1 cellular context compared by ENCODE assay signal in the genomic region with DNA sequence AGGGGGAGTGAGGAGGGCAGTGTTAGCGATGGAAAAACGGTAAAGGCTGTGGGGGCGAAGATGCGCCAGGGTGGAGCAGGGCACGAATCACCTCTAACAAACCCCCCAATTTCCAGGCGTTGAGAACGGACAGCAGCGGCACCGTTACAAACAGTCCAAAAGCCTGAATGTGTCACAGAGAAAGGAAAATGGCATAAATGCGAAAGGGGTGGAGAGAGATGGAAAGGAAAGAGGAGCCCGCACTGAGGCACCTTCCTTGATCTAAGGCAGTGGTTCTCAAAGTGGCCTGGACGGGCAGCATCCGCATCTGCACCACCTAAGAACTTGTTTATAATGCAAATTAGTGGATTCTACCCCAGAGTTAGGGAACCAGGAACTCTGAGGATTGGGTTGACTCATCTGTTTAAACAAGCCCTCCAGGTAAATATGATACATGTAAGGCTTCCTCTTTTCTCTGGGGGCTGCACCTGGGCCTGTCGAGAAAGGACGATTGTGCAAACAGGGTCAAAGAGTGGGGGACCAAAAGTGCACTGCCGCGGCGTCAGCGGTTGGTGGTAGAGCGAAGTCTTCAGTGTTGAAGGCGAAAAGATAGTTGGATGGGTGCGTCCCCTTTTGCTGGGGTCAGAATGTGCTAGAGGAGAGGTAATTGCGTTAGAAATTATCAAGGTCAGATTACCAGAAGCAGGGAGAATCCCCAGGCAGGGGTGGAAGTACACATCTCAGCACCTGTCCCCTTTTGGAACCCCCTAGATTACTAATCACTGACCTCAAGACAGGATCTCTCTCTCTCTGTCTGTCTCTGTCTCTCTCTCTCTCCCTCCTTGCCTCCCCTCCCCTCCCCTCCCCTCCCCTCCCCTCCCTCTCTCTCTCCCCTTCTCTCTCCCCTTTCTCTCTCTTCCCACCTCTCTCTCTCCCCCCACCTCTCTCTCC.
TF ChIP-seq lines count a peak whose summit lies in the region.

No MANE protein-coding gene starts in this region.

TF ChIP-seq in HepG2, 621 proteins besides CTCF, POLR2A, EP300 and RAD21 (continues in another document):
- TF ChIP-seq RBM39 (IDR thresholded peaks at IDR 0.05; ENCODE audit: low read depth, low read length, poor library complexity, severe bottlenecking): no peak
- TF ChIP-seq FOSL2 (CRISPR knock-in tag; IDR thresholded peaks at IDR 0.05): peak; percentile 74
- TF ChIP-seq DNMT3B (CRISPR knock-in tag; conservative IDR thresholded peaks at IDR 0.05): no peak
- no peak for TF ChIP-seq SUZ12 (IDR thresholded peaks at IDR 0.05; ENCODE audit: low read depth, low read length)
- no peak for TF ChIP-seq ZFP82 (CRISPR knock-in tag; IDR thresholded peaks at IDR 0.05; ENCODE audit: borderline replicate concordance)
- TF ChIP-seq, protein P1, sequence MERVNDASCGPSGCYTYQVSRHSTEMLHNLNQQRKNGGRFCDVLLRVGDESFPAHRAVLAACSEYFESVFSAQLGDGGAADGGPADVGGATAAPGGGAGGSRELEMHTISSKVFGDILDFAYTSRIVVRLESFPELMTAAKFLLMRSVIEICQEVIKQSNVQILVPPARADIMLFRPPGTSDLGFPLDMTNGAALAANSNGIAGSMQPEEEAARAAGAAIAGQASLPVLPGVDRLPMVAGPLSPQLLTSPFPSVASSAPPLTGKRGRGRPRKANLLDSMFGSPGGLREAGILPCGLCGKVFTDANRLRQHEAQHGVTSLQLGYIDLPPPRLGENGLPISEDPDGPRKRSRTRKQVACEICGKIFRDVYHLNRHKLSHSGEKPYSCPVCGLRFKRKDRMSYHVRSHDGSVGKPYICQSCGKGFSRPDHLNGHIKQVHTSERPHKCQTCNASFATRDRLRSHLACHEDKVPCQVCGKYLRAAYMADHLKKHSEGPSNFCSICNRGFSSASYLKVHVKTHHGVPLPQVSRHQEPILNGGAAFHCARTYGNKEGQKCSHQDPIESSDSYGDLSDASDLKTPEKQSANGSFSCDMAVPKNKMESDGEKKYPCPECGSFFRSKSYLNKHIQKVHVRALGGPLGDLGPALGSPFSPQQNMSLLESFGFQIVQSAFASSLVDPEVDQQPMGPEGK (CRISPR knock-in tag; IDR thresholded peaks at IDR 0.05): 0 out of 2 replicates have a peak, but pooled peaks have one; percentile 26
- TF ChIP-seq ELF3 (CRISPR knock-in tag; IDR thresholded peaks at IDR 0.05): 0 out of 2 replicates have a peak, but pooled peaks have one; percentile 24
- TF ChIP-seq ZBTB7B (CRISPR knock-in tag; IDR thresholded peaks at IDR 0.05): peak; percentile 68; the same call in 1 of the 2 replicates
- peak; percentile 41; the same call in 1 of the 2 replicates for TF ChIP-seq FOXA3 (CRISPR knock-in tag; IDR thresholded peaks at IDR 0.05)
- TF ChIP-seq, protein P2, sequence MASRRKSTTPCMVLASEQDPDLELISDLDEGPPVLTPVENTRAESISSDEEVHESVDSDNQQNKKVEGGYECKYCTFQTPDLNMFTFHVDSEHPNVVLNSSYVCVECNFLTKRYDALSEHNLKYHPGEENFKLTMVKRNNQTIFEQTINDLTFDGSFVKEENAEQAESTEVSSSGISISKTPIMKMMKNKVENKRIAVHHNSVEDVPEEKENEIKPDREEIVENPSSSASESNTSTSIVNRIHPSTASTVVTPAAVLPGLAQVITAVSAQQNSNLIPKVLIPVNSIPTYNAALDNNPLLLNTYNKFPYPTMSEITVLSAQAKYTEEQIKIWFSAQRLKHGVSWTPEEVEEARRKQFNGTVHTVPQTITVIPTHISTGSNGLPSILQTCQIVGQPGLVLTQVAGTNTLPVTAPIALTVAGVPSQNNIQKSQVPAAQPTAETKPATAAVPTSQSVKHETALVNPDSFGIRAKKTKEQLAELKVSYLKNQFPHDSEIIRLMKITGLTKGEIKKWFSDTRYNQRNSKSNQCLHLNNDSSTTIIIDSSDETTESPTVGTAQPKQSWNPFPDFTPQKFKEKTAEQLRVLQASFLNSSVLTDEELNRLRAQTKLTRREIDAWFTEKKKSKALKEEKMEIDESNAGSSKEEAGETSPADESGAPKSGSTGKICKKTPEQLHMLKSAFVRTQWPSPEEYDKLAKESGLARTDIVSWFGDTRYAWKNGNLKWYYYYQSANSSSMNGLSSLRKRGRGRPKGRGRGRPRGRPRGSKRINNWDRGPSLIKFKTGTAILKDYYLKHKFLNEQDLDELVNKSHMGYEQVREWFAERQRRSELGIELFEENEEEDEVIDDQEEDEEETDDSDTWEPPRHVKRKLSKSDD (CRISPR knock-in tag; IDR thresholded peaks at IDR 0.05; ENCODE audit: low read depth): no peak
- no peak for TF ChIP-seq TRIM24 (CRISPR knock-in tag; IDR thresholded peaks at IDR 0.05)
- TF ChIP-seq KDM5B (CRISPR knock-in tag; IDR thresholded peaks at IDR 0.05; ENCODE audit: borderline replicate concordance): no peak
- TF ChIP-seq LCORL (IDR thresholded peaks at IDR 0.05): no peak
- TF ChIP-seq LCORL (CRISPR knock-in tag; IDR thresholded peaks at IDR 0.05): 0 out of 2 replicates have a peak, but pooled peaks have one; percentile 38
- TF ChIP-seq, protein P3, sequence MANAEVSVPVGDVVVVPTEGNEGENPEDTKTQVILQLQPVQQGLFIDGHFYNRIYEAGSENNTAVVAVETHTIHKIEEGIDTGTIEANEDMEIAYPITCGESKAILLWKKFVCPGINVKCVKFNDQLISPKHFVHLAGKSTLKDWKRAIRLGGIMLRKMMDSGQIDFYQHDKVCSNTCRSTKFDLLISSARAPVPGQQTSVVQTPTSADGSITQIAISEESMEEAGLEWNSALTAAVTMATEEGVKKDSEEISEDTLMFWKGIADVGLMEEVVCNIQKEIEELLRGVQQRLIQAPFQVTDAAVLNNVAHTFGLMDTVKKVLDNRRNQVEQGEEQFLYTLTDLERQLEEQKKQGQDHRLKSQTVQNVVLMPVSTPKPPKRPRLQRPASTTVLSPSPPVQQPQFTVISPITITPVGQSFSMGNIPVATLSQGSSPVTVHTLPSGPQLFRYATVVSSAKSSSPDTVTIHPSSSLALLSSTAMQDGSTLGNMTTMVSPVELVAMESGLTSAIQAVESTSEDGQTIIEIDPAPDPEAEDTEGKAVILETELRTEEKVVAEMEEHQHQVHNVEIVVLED (CRISPR knock-in tag; IDR thresholded peaks at IDR 0.05; ENCODE audit: borderline replicate concordance): no peak
- TF ChIP-seq, protein P4, sequence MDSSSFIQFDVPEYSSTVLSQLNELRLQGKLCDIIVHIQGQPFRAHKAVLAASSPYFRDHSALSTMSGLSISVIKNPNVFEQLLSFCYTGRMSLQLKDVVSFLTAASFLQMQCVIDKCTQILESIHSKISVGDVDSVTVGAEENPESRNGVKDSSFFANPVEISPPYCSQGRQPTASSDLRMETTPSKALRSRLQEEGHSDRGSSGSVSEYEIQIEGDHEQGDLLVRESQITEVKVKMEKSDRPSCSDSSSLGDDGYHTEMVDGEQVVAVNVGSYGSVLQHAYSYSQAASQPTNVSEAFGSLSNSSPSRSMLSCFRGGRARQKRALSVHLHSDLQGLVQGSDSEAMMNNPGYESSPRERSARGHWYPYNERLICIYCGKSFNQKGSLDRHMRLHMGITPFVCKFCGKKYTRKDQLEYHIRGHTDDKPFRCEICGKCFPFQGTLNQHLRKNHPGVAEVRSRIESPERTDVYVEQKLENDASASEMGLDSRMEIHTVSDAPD (CRISPR knock-in tag; IDR thresholded peaks at IDR 0.05): no peak
- TF ChIP-seq TBX2 (CRISPR knock-in tag; IDR thresholded peaks at IDR 0.05; ENCODE audit: borderline replicate concordance): no peak
- TF ChIP-seq SP2 (CRISPR knock-in tag; IDR thresholded peaks at IDR 0.05): no peak
- no peak for TF ChIP-seq ZBTB38 (CRISPR knock-in tag; IDR thresholded peaks at IDR 0.05)
- no peak for TF ChIP-seq ZNF235 (CRISPR knock-in tag; IDR thresholded peaks at IDR 0.05; ENCODE audit: borderline replicate concordance)
- TF ChIP-seq ZNF329 (CRISPR knock-in tag; IDR thresholded peaks at IDR 0.05; ENCODE audit: low read depth): no peak
- no peak for TF ChIP-seq SNRNP70 (IDR thresholded peaks at IDR 0.05; ENCODE audit: low read depth, low read length)
- TF ChIP-seq SRSF1 (optimal IDR thresholded peaks at IDR 0.05; ENCODE audit: low read depth, low read length): no peak
- no peak for TF ChIP-seq ZNF878 (CRISPR knock-in tag; IDR thresholded peaks at IDR 0.05)
- TF ChIP-seq, protein P5, sequence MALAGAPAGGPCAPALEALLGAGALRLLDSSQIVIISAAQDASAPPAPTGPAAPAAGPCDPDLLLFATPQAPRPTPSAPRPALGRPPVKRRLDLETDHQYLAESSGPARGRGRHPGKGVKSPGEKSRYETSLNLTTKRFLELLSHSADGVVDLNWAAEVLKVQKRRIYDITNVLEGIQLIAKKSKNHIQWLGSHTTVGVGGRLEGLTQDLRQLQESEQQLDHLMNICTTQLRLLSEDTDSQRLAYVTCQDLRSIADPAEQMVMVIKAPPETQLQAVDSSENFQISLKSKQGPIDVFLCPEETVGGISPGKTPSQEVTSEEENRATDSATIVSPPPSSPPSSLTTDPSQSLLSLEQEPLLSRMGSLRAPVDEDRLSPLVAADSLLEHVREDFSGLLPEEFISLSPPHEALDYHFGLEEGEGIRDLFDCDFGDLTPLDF (CRISPR knock-in tag; IDR thresholded peaks at IDR 0.05): no peak
- no peak for TF ChIP-seq BORCS8-MEF2B (CRISPR knock-in tag; IDR thresholded peaks at IDR 0.05)
- TF ChIP-seq, protein P6, sequence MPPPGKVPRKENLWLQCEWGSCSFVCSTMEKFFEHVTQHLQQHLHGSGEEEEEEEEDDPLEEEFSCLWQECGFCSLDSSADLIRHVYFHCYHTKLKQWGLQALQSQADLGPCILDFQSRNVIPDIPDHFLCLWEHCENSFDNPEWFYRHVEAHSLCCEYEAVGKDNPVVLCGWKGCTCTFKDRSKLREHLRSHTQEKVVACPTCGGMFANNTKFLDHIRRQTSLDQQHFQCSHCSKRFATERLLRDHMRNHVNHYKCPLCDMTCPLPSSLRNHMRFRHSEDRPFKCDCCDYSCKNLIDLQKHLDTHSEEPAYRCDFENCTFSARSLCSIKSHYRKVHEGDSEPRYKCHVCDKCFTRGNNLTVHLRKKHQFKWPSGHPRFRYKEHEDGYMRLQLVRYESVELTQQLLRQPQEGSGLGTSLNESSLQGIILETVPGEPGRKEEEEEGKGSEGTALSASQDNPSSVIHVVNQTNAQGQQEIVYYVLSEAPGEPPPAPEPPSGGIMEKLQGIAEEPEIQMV (CRISPR knock-in tag; IDR thresholded peaks at IDR 0.05; ENCODE audit: low read depth): no peak
- TF ChIP-seq, protein P7, sequence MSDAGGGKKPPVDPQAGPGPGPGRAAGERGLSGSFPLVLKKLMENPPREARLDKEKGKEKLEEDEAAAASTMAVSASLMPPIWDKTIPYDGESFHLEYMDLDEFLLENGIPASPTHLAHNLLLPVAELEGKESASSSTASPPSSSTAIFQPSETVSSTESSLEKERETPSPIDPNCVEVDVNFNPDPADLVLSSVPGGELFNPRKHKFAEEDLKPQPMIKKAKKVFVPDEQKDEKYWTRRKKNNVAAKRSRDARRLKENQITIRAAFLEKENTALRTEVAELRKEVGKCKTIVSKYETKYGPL (CRISPR knock-in tag; IDR thresholded peaks at IDR 0.05): no peak
- peak; percentile 54; the same call in 1 of the 2 replicates for TF ChIP-seq CEBPG (CRISPR knock-in tag; IDR thresholded peaks at IDR 0.05)
- no peak for TF ChIP-seq ZNF343 (CRISPR knock-in tag; IDR thresholded peaks at IDR 0.05)
- TF ChIP-seq, protein P8, sequence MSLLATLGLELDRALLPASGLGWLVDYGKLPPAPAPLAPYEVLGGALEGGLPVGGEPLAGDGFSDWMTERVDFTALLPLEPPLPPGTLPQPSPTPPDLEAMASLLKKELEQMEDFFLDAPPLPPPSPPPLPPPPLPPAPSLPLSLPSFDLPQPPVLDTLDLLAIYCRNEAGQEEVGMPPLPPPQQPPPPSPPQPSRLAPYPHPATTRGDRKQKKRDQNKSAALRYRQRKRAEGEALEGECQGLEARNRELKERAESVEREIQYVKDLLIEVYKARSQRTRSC (CRISPR knock-in tag; IDR thresholded peaks at IDR 0.05; ENCODE audit: low read depth): no peak
- TF ChIP-seq, protein P9, sequence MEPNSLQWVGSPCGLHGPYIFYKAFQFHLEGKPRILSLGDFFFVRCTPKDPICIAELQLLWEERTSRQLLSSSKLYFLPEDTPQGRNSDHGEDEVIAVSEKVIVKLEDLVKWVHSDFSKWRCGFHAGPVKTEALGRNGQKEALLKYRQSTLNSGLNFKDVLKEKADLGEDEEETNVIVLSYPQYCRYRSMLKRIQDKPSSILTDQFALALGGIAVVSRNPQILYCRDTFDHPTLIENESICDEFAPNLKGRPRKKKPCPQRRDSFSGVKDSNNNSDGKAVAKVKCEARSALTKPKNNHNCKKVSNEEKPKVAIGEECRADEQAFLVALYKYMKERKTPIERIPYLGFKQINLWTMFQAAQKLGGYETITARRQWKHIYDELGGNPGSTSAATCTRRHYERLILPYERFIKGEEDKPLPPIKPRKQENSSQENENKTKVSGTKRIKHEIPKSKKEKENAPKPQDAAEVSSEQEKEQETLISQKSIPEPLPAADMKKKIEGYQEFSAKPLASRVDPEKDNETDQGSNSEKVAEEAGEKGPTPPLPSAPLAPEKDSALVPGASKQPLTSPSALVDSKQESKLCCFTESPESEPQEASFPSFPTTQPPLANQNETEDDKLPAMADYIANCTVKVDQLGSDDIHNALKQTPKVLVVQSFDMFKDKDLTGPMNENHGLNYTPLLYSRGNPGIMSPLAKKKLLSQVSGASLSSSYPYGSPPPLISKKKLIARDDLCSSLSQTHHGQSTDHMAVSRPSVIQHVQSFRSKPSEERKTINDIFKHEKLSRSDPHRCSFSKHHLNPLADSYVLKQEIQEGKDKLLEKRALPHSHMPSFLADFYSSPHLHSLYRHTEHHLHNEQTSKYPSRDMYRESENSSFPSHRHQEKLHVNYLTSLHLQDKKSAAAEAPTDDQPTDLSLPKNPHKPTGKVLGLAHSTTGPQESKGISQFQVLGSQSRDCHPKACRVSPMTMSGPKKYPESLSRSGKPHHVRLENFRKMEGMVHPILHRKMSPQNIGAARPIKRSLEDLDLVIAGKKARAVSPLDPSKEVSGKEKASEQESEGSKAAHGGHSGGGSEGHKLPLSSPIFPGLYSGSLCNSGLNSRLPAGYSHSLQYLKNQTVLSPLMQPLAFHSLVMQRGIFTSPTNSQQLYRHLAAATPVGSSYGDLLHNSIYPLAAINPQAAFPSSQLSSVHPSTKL (CRISPR knock-in tag; IDR thresholded peaks at IDR 0.05): 0 out of 2 replicates have a peak, but pooled peaks have one; percentile 24
- peak; percentile 83 for TF ChIP-seq HNRNPK (IDR thresholded peaks at IDR 0.05; ENCODE audit: low read depth, low read length, poor library complexity, severe bottlenecking)
- TF ChIP-seq, protein P10, sequence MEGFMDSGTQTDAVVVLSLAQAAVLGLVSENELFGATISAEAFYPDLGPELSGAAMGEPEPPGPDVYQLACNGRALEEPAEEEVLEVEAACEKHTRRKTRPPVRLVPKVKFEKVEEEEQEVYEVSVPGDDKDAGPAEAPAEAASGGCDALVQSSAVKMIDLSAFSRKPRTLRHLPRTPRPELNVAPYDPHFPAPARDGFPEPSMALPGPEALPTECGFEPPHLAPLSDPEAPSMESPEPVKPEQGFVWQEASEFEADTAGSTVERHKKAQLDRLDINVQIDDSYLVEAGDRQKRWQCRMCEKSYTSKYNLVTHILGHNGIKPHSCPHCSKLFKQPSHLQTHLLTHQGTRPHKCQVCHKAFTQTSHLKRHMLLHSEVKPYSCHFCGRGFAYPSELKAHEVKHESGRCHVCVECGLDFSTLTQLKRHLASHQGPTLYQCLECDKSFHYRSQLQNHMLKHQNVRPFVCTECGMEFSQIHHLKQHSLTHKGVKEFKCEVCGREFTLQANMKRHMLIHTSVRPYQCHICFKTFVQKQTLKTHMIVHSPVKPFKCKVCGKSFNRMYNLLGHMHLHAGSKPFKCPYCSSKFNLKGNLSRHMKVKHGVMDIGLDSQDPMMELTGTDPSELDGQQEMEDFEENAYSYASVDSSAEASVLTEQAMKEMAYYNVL (CRISPR knock-in tag; IDR thresholded peaks at IDR 0.05; ENCODE audit: borderline replicate concordance): no peak
- TF ChIP-seq GATAD2A (CRISPR knock-in tag; IDR thresholded peaks at IDR 0.05): no peak
- no peak for TF ChIP-seq DPF2 (CRISPR knock-in tag; IDR thresholded peaks at IDR 0.05; ENCODE audit: borderline replicate concordance, low read depth)
- TF ChIP-seq ZNF841 (CRISPR knock-in tag; IDR thresholded peaks at IDR 0.05; ENCODE audit: borderline replicate concordance): no peak
- no peak for TF ChIP-seq ZKSCAN8 (CRISPR knock-in tag; IDR thresholded peaks at IDR 0.05; ENCODE audit: borderline replicate concordance)
- peak; percentile 49 for TF ChIP-seq ZEB1 (IDR thresholded peaks at IDR 0.05; ENCODE audit: insufficient replicate concordance, low read depth)
